27 cellular contexts compared by ENCODE assay signal in genomic region chr2:96575790-96576456, GRCh38.
"Had no signal": no experiment of that assay in that cellular context is flagged by ENCODE, and none has a peak within 500 bp of the region (broad histone marks: within the 10 kb centered on the region; RNA-seq: fewer than 3 reads in every experiment).

No MANE protein-coding gene starts in this region.

- H3K9me3 ChIP-seq: adrenal gland, body of pancreas, breast epithelium, MG63 had no signal

- H3K27ac ChIP-seq: adrenal gland, body of pancreas, breast epithelium, SK-N-MC had no signal

- H3K4me3 ChIP-seq: adrenal gland, body of pancreas, breast epithelium, MG63, SK-N-MC had no signal

- ATAC-seq: activated CD8-positive, alpha-beta T cell treated with anti-CD3 and anti-CD28 coated beads for 36 hours; body of pancreas had no signal

- H3K4me1 ChIP-seq: adrenal gland, body of pancreas, breast epithelium had no signal

- DNase-seq: activated CD4-positive, alpha-beta T cell treated with anti-CD3 and anti-CD28 coated beads, Interleukin-2, amount 10 ng/mL, durations not matched to agents 24 days and 14 days; activated CD4-positive, alpha-beta T cell treated with anti-CD3 and anti-CD28 coated beads, Interleukin-2, amount 50 U/mL, for 4 hours; activated CD8-positive, alpha-beta T cell treated with anti-CD3 and anti-CD28 coated beads for 36 hours; activated gamma-delta T cell; activated naive CD4-positive, alpha-beta T cell treated with Interleukin-2 at 50 U/mL for 16 hours; activated T-cell treated with anti-CD3 and anti-CD28 coated beads, Interleukin-2, amount 50 U/mL, for 24 hours; adrenal gland; body of pancreas; Kasumi-1; KG1; MG63; NCI-H1048; NCI-H1105 treated with DMSO at 0.1 percent for 48 hours; NCI-H1436 treated with DMSO at 0.1 percent for 48 hours; NCI-H187; NCI-H2029 treated with DMSO at 0.1 percent for 48 hours; NCI-H2107; NCI-H2171; NCI-H510A; NCI-H526; NCI-H748 treated with DMSO at 0.1 percent for 48 hours; Right ventricle myocardium superior; T1000 had no signal

- FAIRE-seq: astrocyte, TTC549 had no signal
